ENCODE assay signal across 29 cellular contexts in the genomic region with DNA sequence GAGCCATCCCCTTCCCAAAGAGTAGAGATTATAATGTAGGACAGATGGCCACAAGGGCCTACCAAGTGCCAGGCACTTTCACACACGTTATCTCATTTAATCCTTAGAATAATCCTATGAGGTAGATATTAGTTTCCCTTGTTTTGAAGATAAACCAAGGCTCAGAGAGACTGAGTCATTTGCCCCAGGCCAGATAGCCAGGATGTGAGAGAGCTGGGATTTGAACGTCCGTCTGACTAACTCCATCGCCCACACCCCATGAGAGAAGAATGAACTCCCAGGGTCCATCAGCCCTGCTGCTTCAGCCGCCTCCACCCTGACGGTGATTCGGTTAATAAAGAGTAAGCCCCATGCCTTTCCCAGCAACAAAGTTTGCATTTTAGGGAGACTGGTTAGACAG. TPM values are rescaled to one million over a fixed set of nuclear protein-coding genes. Genes with fewer than 3 reads are reported as not detected.
DNase-seq lines count a peak whose midpoint lies in the region; FAIRE-seq and TF ChIP-seq lines count a peak whose summit lies in the region.
"Had no signal": no experiment of that assay in that cellular context is flagged by ENCODE, and none has a peak within 500 bp of the region (broad histone marks: within the 10 kb centered on the region; RNA-seq: fewer than 3 reads in every experiment).

No MANE protein-coding gene starts in this region.

- H3K4me1 ChIP-seq in keratinocyte (ENCODE audit: control insufficient read depth, extremely low read depth, insufficient read depth, low read length), result peaks cover 34% of the 10 kb centered on the region
- H3K4me1 ChIP-seq: SJCRH30, suprapubic skin, vagina had no signal

- DNase-seq in EL, result peak; percentile 91
- DNase-seq in NCI-H524 treated with DMSO at 0.1 percent for 48 hours (lab: John Stamatoyannopoulos, UW), result peak; percentile 71
- DNase-seq in brain microvascular endothelial cell, result peak; percentile 43
- DNase-seq in keratinocyte (ENCODE audit: low read depth, low spot score), result peak; percentile 62
- DNase-seq in SHP77 treated with DMSO at 0.1 percent for 48 hours (lab: John Stamatoyannopoulos, UW), result no peak
- DNase-seq in NCI-H2029 (lab: John Stamatoyannopoulos, UW), result no peak
- no peak for DNase-seq in cardiac septum (ENCODE audit: low spot score)
- no peak for DNase-seq in COLO668 (lab: John Stamatoyannopoulos, UW; ENCODE audit: unreplicated experiment)
- DNase-seq: activated CD4-positive, alpha-beta T cell treated with anti-CD3 and anti-CD28 coated beads, Interleukin-2, amount 10 ng/mL, durations not matched to agents 7 days and 5 days; activated naive CD4-positive, alpha-beta T cell treated with anti-CD3 and anti-CD28 coated beads, Interleukin-2, amount 50 U/mL, for 16 hours; C1 segment of cervical spinal cord; DMS 273 treated with DMSO at 0.1 percent for 48 hours; effector memory CD8-positive, alpha-beta T cell; GF-D8; H9; heart left ventricle; KBM-7; NCI-H774; OCI-M1; SJCRH30; T-cell had no signal

- no peak overlapping the region for H3K27ac ChIP-seq in brain microvascular endothelial cell
- H3K27ac ChIP-seq in keratinocyte (ENCODE audit: control insufficient read depth, insufficient read depth, low read length), result peak overlapping the region; percentile 62
- H3K27ac ChIP-seq: heart left ventricle, left lung, SJCRH30, suprapubic skin, vagina had no signal

- intact Hi-C loops in cardiac septum (cut with DNase I), result no loop called here

- no peaks in the 10 kb centered on the region for H3K27me3 ChIP-seq in brain microvascular endothelial cell (replicated peaks)
- no peaks in the 10 kb centered on the region for H3K27me3 ChIP-seq in keratinocyte (ENCODE audit: control insufficient read depth, extremely low read depth, insufficient read depth, low read length)
- H3K27me3 ChIP-seq: heart left ventricle, left lung, suprapubic skin, vagina had no signal

- dilution Hi-C loops in keratinocyte (cut with MboI; ENCODE audit: extremely low pct_ligation_motif_present, low sequenced_read_pairs), result no loop called here

- H3K9me1 ChIP-seq in keratinocyte (ENCODE audit: control insufficient read depth, extremely low read depth, insufficient read depth, low read length), result no peaks in the 10 kb centered on the region

- no peaks in the 10 kb centered on the region for H3K79me2 ChIP-seq in keratinocyte (ENCODE audit: control insufficient read depth, insufficient read depth, low read length)

- H3K9me3 ChIP-seq in keratinocyte (ENCODE audit: control insufficient read depth, low read depth, low read length), result no peaks in the 10 kb centered on the region
- H3K9me3 ChIP-seq: heart left ventricle, left lung, SJCRH30, suprapubic skin, vagina had no signal

- H4K20me1 ChIP-seq in keratinocyte (ENCODE audit: control insufficient read depth, extremely low read depth, insufficient read depth, low read length), result no peaks in the 10 kb centered on the region

- in situ Hi-C loops in brain microvascular endothelial cell (cut with HindIII; ENCODE audit: low pct_ligation_motif_present, low sequenced_read_pairs), result no loop called here

- no peaks in the 10 kb centered on the region for H3K36me3 ChIP-seq in brain microvascular endothelial cell (replicated peaks)
- no peaks in the 10 kb centered on the region for H3K36me3 ChIP-seq in keratinocyte (ENCODE audit: control insufficient read depth in 2 of 2, extremely low read depth in 1 of 2, insufficient read depth in 2 of 2, low read length in 2 of 2)
- H3K36me3 ChIP-seq: heart left ventricle, left lung, SJCRH30, suprapubic skin, vagina had no signal

- H2AFZ ChIP-seq in keratinocyte (ENCODE audit: control insufficient read depth, low read length), result no peak overlapping the region

- no peak overlapping the region for H3K9ac ChIP-seq in keratinocyte (ENCODE audit: control insufficient read depth, extremely low read depth, insufficient read depth, low read length)

- FAIRE-seq in keratinocyte (lab: Jason Lieb, UNC), result peak; percentile 80

- no peak for TF ChIP-seq CTCF in brain microvascular endothelial cell (IDR thresholded peaks at IDR 0.05; ENCODE audit: low read depth, low read length, missing control alignments)
- no peak for TF ChIP-seq CTCF in keratinocyte (optimal IDR thresholded peaks at IDR 0.05 in 1 of 3, IDR thresholded peaks at IDR 0.05 in 1 of 3, conservative IDR thresholded peaks at IDR 0.05 in 1 of 3; ENCODE audit: extremely low read depth in 1 of 3, insufficient read depth in 2 of 3, low read length in 3 of 3)

- peak overlapping the region; percentile 57 for H3K4me2 ChIP-seq in keratinocyte (ENCODE audit: control insufficient read depth, extremely low read depth, insufficient read depth, low read depth, low read length)

- H3K4me3 ChIP-seq in brain microvascular endothelial cell (ENCODE audit: low read depth, low read length), result no peak overlapping the region
- no peak overlapping the region for H3K4me3 ChIP-seq in keratinocyte (ENCODE audit: control insufficient read depth in 2 of 3, extremely low read depth in 1 of 3, insufficient read depth in 2 of 3, low read depth in 1 of 3, low read length in 3 of 3)
- H3K4me3 ChIP-seq: heart left ventricle, left lung, SJCRH30, suprapubic skin, vagina had no signal

RNA-seq across cellular contexts. Expression of gene PRG3, which starts 10.7 kb away (rescaled TPM):
- not detected in 3 replicates for polyA plus RNA-seq in keratinocyte
- polyA plus RNA-seq in keratinocyte (2011; ENCODE audit: low read depth), result not detected
- polyA plus RNA-seq in keratinocyte (2011; cell fraction: cytosol; rRNA removed), result not detected in 2 replicates
- not detected in 2 replicates for polyA plus RNA-seq in keratinocyte (2011; cell fraction: nucleus; rRNA removed)
- not detected in 2 replicates for polyA plus RNA-seq in keratinocyte (2012; ENCODE audit: low replicate concordance)
- not detected in 3 replicates for polyA minus RNA-seq in keratinocyte
- polyA minus RNA-seq in keratinocyte (2011; cell fraction: cytosol; rRNA and poly(A)+ RNA removed), result not detected
- polyA minus RNA-seq in keratinocyte (2011; cell fraction: nucleus; rRNA and poly(A)+ RNA removed), result not detected in 2 replicates
- total RNA-seq in cardiac septum, result not detected
- total RNA-seq: activated CD4-positive, alpha-beta T cell treated with anti-CD3 and anti-CD28 coated beads, Interleukin-2, amount 10 ng/mL, durations not matched to agents 7 days and 5 days; activated T-helper 1 cell treated with anti-CD3 and anti-CD28 coated beads, Interleukin-12 subunit alpha, Interleukin-12 subunit beta, Interleukin-2, Interleukin-4 antibody, amounts not matched to agents 30 ng/mL and 10 ng/mL and 1 ng/mL, durations not matched to agents 14 hours and 24 hours and 36 hours; chondrocyte; H9; heart left ventricle; left lung; mesothelial cell of epicardium; natural killer cell treated with Interleukin-12 subunit alpha and Interleukin-12 subunit beta and Interleukin-15 and Interleukin-18, amount 100 ng/mL, for 72 hours; sciatic nerve; SJCRH30; suprapubic skin; T-cell; vagina had no signal
- polyA plus RNA-seq: heart left ventricle had no signal

RNA-seq across cellular contexts. Expression of gene PRG2, which starts 20.2 kb away (rescaled TPM):
- polyA plus RNA-seq in keratinocyte, result 0.09 TPM in 1 of 3 replicates, not detected in the others
- not detected for polyA plus RNA-seq in keratinocyte (2011; ENCODE audit: low read depth)
- not detected in 2 replicates for polyA plus RNA-seq in keratinocyte (2011; cell fraction: cytosol; rRNA removed)
- 0.24 and 0.41 TPM in 2 replicates for polyA plus RNA-seq in keratinocyte (2011; cell fraction: nucleus; rRNA removed)
- polyA plus RNA-seq in keratinocyte (2012; ENCODE audit: low replicate concordance), result not detected in 2 replicates
- not detected in 3 replicates for polyA minus RNA-seq in keratinocyte
- polyA minus RNA-seq in keratinocyte (2011; cell fraction: cytosol; rRNA and poly(A)+ RNA removed), result not detected
- polyA minus RNA-seq in keratinocyte (2011; cell fraction: nucleus; rRNA and poly(A)+ RNA removed), result not detected in 2 replicates
- not detected for total RNA-seq in cardiac septum
- total RNA-seq: activated T-helper 1 cell treated with anti-CD3 and anti-CD28 coated beads, Interleukin-12 subunit alpha, Interleukin-12 subunit beta, Interleukin-2, Interleukin-4 antibody, amounts not matched to agents 30 ng/mL and 10 ng/mL and 1 ng/mL, durations not matched to agents 14 hours and 24 hours and 36 hours; chondrocyte; H9; mesothelial cell of epicardium; sciatic nerve; SJCRH30; vagina had no signal

RNA-seq across cellular contexts. Expression of gene P2RX3, which starts 32.1 kb away (rescaled TPM):
- polyA plus RNA-seq in keratinocyte, result not detected in 3 replicates
- not detected for polyA plus RNA-seq in keratinocyte (2011; ENCODE audit: low read depth)
- polyA plus RNA-seq in keratinocyte (2011; cell fraction: cytosol; rRNA removed), result not detected in 2 replicates
- not detected in 2 replicates for polyA plus RNA-seq in keratinocyte (2011; cell fraction: nucleus; rRNA removed)
- not detected in 2 replicates for polyA plus RNA-seq in keratinocyte (2012; ENCODE audit: low replicate concordance)
- not detected in 3 replicates for polyA minus RNA-seq in keratinocyte
- not detected for polyA minus RNA-seq in keratinocyte (2011; cell fraction: cytosol; rRNA and poly(A)+ RNA removed)
- not detected in 2 replicates for polyA minus RNA-seq in keratinocyte (2011; cell fraction: nucleus; rRNA and poly(A)+ RNA removed)
- total RNA-seq in cardiac septum, result 0.48 TPM
- total RNA-seq: activated CD4-positive, alpha-beta T cell treated with anti-CD3 and anti-CD28 coated beads, Interleukin-2, amount 10 ng/mL, durations not matched to agents 7 days and 5 days; activated T-helper 1 cell treated with anti-CD3 and anti-CD28 coated beads, Interleukin-12 subunit alpha, Interleukin-12 subunit beta, Interleukin-2, Interleukin-4 antibody, amounts not matched to agents 30 ng/mL and 10 ng/mL and 1 ng/mL, durations not matched to agents 14 hours and 24 hours and 36 hours; chondrocyte; left lung; natural killer cell treated with Interleukin-12 subunit alpha and Interleukin-12 subunit beta and Interleukin-15 and Interleukin-18, amount 100 ng/mL, for 72 hours; sciatic nerve; SJCRH30; suprapubic skin; T-cell; vagina had no signal

RNA-seq across cellular contexts. Expression of gene SSRP1, which starts 34.6 kb away (rescaled TPM):
- 64.3 to 139 TPM (median 115 TPM) in 3 replicates for polyA plus RNA-seq in keratinocyte
- polyA plus RNA-seq in keratinocyte (2011; ENCODE audit: low read depth), result 80.2 TPM
- polyA plus RNA-seq in keratinocyte (2011; cell fraction: cytosol; rRNA removed), result 97.3 and 122 TPM in 2 replicates
- 74.8 and 78.5 TPM in 2 replicates for polyA plus RNA-seq in keratinocyte (2011; cell fraction: nucleus; rRNA removed)
- polyA plus RNA-seq in keratinocyte (2012; ENCODE audit: low replicate concordance), result 65.8 and 117 TPM in 2 replicates
- 102 to 159 TPM (median 129 TPM) in 3 replicates for polyA minus RNA-seq in keratinocyte
- 56.2 TPM for polyA minus RNA-seq in keratinocyte (2011; cell fraction: cytosol; rRNA and poly(A)+ RNA removed)
- 19.4 and 27.7 TPM in 2 replicates for polyA minus RNA-seq in keratinocyte (2011; cell fraction: nucleus; rRNA and poly(A)+ RNA removed)
- 35.4 TPM for total RNA-seq in cardiac septum

RNA-seq across cellular contexts. Expression of gene TNKS1BP1, which starts 45.5 kb away (rescaled TPM):
- polyA plus RNA-seq in keratinocyte, result 88.3 to 107 TPM (median 94.3 TPM) in 3 replicates
- polyA plus RNA-seq in keratinocyte (2011; ENCODE audit: low read depth), result 155 TPM
- polyA plus RNA-seq in keratinocyte (2011; cell fraction: cytosol; rRNA removed), result 73.8 and 93.4 TPM in 2 replicates
- 419 and 507 TPM in 2 replicates for polyA plus RNA-seq in keratinocyte (2011; cell fraction: nucleus; rRNA removed)
- polyA plus RNA-seq in keratinocyte (2012; ENCODE audit: low replicate concordance), result 200 and 415 TPM in 2 replicates
- polyA minus RNA-seq in keratinocyte, result 196 to 291 TPM (median 228 TPM) in 3 replicates
- 155 TPM for polyA minus RNA-seq in keratinocyte (2011; cell fraction: cytosol; rRNA and poly(A)+ RNA removed)
- polyA minus RNA-seq in keratinocyte (2011; cell fraction: nucleus; rRNA and poly(A)+ RNA removed), result 200 and 236 TPM in 2 replicates
- 36.2 TPM for total RNA-seq in cardiac septum

Comparison
In these comparisons a context has a peak if more than half of its experiments do, and no peak if none do; other contexts are left out.
1. DNase-seq: peak in EL (single experiment), NCI-H524 treated with DMSO at 0.1 percent for 48 hours (single experiment), brain microvascular endothelial cell (single experiment) and keratinocyte (single experiment); none in SHP77 treated with DMSO at 0.1 percent for 48 hours (single experiment), NCI-H2029 (single experiment), cardiac septum (single experiment) and COLO668 (single experiment).